Comparison of ENCODE assay signal across 1 cellular context in the genomic region with DNA sequence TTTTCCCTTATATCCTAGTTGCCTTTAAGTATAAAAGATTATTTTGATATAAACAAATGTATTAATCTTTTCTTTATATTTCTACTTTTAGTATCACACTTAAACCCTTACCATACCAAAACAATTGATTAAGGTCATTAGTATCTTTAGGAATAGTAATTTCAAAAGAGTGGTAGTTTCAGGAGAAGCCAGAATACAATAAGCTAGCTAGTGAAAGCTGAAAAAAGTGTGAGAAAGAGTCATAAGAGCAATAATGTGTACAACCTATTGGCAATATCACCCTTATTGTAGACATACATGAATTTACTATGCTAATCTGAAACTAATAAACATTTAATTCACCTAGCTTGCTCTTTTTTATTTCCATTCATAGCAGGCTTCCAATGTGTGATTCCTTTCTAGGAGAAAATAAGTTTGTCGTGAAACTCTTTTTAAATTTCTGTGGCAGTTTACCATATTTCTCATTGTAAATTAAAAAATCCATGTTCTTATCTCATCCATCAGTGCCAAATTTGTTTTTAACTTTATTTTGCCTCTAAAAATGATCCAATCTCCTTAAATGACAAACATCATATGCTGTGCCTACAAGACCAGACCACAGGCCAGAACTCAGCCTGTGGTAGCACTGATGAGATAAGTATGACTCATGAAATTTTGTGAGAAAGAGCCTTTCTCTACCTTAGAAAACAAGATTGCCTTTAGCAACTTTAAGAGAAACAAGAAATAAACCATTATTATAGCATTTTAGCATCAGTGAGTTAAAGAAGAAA.
TF ChIP-seq lines count a peak whose summit lies in the region.

No MANE protein-coding gene starts in this region.

TF ChIP-seq in K562, 482 proteins besides CTCF, POLR2A, EP300 and RAD21 (continued from another document and continues in another):
- TF ChIP-seq, protein P1, sequence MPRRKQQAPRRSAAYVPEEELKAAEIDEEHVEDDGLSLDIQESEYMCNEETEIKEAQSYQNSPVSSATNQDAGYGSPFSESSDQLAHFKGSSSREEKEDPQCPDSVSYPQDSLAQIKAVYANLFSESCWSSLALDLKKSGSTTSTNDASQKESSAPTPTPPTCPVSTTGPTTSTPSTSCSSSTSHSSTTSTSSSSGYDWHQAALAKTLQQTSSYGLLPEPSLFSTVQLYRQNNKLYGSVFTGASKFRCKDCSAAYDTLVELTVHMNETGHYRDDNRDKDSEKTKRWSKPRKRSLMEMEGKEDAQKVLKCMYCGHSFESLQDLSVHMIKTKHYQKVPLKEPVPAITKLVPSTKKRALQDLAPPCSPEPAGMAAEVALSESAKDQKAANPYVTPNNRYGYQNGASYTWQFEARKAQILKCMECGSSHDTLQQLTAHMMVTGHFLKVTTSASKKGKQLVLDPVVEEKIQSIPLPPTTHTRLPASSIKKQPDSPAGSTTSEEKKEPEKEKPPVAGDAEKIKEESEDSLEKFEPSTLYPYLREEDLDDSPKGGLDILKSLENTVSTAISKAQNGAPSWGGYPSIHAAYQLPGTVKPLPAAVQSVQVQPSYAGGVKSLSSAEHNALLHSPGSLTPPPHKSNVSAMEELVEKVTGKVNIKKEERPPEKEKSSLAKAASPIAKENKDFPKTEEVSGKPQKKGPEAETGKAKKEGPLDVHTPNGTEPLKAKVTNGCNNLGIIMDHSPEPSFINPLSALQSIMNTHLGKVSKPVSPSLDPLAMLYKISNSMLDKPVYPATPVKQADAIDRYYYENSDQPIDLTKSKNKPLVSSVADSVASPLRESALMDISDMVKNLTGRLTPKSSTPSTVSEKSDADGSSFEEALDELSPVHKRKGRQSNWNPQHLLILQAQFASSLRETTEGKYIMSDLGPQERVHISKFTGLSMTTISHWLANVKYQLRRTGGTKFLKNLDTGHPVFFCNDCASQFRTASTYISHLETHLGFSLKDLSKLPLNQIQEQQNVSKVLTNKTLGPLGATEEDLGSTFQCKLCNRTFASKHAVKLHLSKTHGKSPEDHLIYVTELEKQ (CRISPR knock-in tag; IDR thresholded peaks at IDR 0.05): no peak
- no peak for TF ChIP-seq U2AF1 (optimal IDR thresholded peaks at IDR 0.05; ENCODE audit: low read depth, low read length)
- no peak for TF ChIP-seq ZNF655 (CRISPR knock-in tag; IDR thresholded peaks at IDR 0.05)
- no peak for TF ChIP-seq ZNF280B (CRISPR knock-in tag; IDR thresholded peaks at IDR 0.05)
- no peak for TF ChIP-seq MCM3 (IDR thresholded peaks at IDR 0.05)
- TF ChIP-seq, protein P2, sequence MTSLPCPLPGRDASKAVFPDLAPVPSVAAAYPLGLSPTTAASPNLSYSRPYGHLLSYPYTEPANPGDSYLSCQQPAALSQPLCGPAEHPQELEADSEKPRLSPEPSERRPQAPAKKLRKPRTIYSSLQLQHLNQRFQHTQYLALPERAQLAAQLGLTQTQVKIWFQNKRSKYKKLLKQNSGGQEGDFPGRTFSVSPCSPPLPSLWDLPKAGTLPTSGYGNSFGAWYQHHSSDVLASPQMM (CRISPR knock-in tag; IDR thresholded peaks at IDR 0.05): no peak
- no peak for TF ChIP-seq ZNF197 (CRISPR knock-in tag; IDR thresholded peaks at IDR 0.05; ENCODE audit: low read depth)
- peak; percentile 94 for TF ChIP-seq FOSL1 (tag; conservative IDR thresholded peaks at IDR 0.05)
- TF ChIP-seq SMAD4 (CRISPR knock-in tag; conservative IDR thresholded peaks at IDR 0.05): no peak
- TF ChIP-seq ELF1 (tag; IDR thresholded peaks at IDR 0.05): no peak
- TF ChIP-seq NR2C2 (CRISPR knock-in tag; IDR thresholded peaks at IDR 0.05): no peak
- TF ChIP-seq NR2C2 (tag; IDR thresholded peaks at IDR 0.05): no peak
- 0 out of 2 replicates have a peak, but pooled peaks have one; percentile 37 for TF ChIP-seq FOXJ2 (tag; IDR thresholded peaks at IDR 0.05)
- TF ChIP-seq GATA2 (CRISPR knock-in tag; IDR thresholded peaks at IDR 0.05): peak; percentile 52
- TF ChIP-seq, protein P3, sequence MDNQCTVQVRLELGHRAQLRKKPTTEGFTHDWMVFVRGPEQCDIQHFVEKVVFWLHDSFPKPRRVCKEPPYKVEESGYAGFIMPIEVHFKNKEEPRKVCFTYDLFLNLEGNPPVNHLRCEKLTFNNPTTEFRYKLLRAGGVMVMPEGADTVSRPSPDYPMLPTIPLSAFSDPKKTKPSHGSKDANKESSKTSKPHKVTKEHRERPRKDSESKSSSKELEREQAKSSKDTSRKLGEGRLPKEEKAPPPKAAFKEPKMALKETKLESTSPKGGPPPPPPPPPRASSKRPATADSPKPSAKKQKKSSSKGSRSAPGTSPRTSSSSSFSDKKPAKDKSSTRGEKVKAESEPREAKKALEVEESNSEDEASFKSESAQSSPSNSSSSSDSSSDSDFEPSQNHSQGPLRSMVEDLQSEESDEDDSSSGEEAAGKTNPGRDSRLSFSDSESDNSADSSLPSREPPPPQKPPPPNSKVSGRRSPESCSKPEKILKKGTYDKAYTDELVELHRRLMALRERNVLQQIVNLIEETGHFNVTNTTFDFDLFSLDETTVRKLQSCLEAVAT (IDR thresholded peaks at IDR 0.05): peak in 1 of 2 experiments; percentile 68; a peak in 1 of 4 replicates
- TF ChIP-seq NFATC3 (IDR thresholded peaks at IDR 0.05): no peak
- peak; percentile 80 for TF ChIP-seq MAFF (IDR thresholded peaks at IDR 0.05; ENCODE audit: low read length)
- peak in 1 of 2 experiments; percentile 48; a peak in 1 of 4 replicates for TF ChIP-seq TBL1XR1 (IDR thresholded peaks at IDR 0.05; ENCODE audit: low read length in 2 of 2)
- TF ChIP-seq, protein P4, sequence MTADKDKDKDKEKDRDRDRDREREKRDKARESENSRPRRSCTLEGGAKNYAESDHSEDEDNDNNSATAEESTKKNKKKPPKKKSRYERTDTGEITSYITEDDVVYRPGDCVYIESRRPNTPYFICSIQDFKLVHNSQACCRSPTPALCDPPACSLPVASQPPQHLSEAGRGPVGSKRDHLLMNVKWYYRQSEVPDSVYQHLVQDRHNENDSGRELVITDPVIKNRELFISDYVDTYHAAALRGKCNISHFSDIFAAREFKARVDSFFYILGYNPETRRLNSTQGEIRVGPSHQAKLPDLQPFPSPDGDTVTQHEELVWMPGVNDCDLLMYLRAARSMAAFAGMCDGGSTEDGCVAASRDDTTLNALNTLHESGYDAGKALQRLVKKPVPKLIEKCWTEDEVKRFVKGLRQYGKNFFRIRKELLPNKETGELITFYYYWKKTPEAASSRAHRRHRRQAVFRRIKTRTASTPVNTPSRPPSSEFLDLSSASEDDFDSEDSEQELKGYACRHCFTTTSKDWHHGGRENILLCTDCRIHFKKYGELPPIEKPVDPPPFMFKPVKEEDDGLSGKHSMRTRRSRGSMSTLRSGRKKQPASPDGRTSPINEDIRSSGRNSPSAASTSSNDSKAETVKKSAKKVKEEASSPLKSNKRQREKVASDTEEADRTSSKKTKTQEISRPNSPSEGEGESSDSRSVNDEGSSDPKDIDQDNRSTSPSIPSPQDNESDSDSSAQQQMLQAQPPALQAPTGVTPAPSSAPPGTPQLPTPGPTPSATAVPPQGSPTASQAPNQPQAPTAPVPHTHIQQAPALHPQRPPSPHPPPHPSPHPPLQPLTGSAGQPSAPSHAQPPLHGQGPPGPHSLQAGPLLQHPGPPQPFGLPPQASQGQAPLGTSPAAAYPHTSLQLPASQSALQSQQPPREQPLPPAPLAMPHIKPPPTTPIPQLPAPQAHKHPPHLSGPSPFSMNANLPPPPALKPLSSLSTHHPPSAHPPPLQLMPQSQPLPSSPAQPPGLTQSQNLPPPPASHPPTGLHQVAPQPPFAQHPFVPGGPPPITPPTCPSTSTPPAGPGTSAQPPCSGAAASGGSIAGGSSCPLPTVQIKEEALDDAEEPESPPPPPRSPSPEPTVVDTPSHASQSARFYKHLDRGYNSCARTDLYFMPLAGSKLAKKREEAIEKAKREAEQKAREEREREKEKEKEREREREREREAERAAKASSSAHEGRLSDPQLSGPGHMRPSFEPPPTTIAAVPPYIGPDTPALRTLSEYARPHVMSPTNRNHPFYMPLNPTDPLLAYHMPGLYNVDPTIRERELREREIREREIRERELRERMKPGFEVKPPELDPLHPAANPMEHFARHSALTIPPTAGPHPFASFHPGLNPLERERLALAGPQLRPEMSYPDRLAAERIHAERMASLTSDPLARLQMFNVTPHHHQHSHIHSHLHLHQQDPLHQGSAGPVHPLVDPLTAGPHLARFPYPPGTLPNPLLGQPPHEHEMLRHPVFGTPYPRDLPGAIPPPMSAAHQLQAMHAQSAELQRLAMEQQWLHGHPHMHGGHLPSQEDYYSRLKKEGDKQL (CRISPR knock-in tag; IDR thresholded peaks at IDR 0.05; ENCODE audit: borderline replicate concordance): no peak
- no peak for TF ChIP-seq POLR3A (IDR thresholded peaks at IDR 0.05; ENCODE audit: borderline replicate concordance, extremely low read depth, insufficient read depth, insufficient read length)
- no peak for TF ChIP-seq DMBX1 (CRISPR knock-in tag; IDR thresholded peaks at IDR 0.05; ENCODE audit: borderline replicate concordance)
- TF ChIP-seq TCF15 (CRISPR knock-in tag; IDR thresholded peaks at IDR 0.05): no peak
- no peak for TF ChIP-seq YY1 (IDR thresholded peaks at IDR 0.05; ENCODE audit: borderline replicate concordance in 1 of 3, control insufficient read depth in 1 of 3, extremely low read depth in 1 of 3, insufficient read depth in 3 of 3, insufficient read length in 1 of 3, insufficient replicate concordance in 2 of 3, low read depth in 1 of 3, low read length in 2 of 3)
- TF ChIP-seq, protein P5, sequence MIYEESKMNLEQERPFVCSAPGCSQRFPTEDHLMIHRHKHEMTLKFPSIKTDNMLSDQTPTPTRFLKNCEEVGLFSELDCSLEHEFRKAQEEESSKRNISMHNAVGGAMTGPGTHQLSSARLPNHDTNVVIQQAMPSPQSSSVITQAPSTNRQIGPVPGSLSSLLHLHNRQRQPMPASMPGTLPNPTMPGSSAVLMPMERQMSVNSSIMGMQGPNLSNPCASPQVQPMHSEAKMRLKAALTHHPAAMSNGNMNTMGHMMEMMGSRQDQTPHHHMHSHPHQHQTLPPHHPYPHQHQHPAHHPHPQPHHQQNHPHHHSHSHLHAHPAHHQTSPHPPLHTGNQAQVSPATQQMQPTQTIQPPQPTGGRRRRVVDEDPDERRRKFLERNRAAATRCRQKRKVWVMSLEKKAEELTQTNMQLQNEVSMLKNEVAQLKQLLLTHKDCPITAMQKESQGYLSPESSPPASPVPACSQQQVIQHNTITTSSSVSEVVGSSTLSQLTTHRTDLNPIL (CRISPR knock-in tag; IDR thresholded peaks at IDR 0.05): no peak
- TF ChIP-seq GATAD2B (IDR thresholded peaks at IDR 0.05; ENCODE audit: borderline replicate concordance): no peak; the same call in 1 of the 2 replicates
- TF ChIP-seq E4F1 (CRISPR knock-in tag; IDR thresholded peaks at IDR 0.05; ENCODE audit: borderline replicate concordance): no peak
- TF ChIP-seq ZNF316 (IDR thresholded peaks at IDR 0.05): peak; percentile 93
- TF ChIP-seq GATAD2A (IDR thresholded peaks at IDR 0.05): no peak
- TF ChIP-seq MIER1 (IDR thresholded peaks at IDR 0.05; ENCODE audit: low read depth): no peak
- no peak for TF ChIP-seq MCM2 (IDR thresholded peaks at IDR 0.05; ENCODE audit: low read depth)
- no peak for TF ChIP-seq NONO (IDR thresholded peaks at IDR 0.05; ENCODE audit: low read depth in 2 of 2, low read length in 1 of 2)
- peak; percentile 96 for TF ChIP-seq JUND (IDR thresholded peaks at IDR 0.05; ENCODE audit: borderline replicate concordance, low read depth, low read length)
- peak; percentile 91 for TF ChIP-seq JUND (tag; IDR thresholded peaks at IDR 0.05; ENCODE audit: borderline replicate concordance, low read depth, low read length)
- TF ChIP-seq KLF10 (CRISPR knock-in tag; IDR thresholded peaks at IDR 0.05): no peak
- TF ChIP-seq WHSC1 (IDR thresholded peaks at IDR 0.05; ENCODE audit: low read length): no peak
- no peak for TF ChIP-seq TAF1 (IDR thresholded peaks at IDR 0.05; ENCODE audit: control insufficient read depth, extremely low read depth, insufficient read depth, low read length, severe bottlenecking)
- peak; percentile 85 for TF ChIP-seq SMARCC2 (IDR thresholded peaks at IDR 0.05; ENCODE audit: low read depth)
- TF ChIP-seq RCOR1 (IDR thresholded peaks at IDR 0.05; ENCODE audit: borderline replicate concordance in 1 of 2, low read depth in 2 of 2, low read length in 2 of 2): peak in 1 of 2 experiments; percentile 69; a peak in 2 of 4 replicates
